In genomic region chr7:27167170-27167505, GRCh38 we compare ENCODE assay signal across 12 cellular contexts. TPM values are rescaled to one million over a fixed set of nuclear protein-coding genes. Genes with fewer than 3 reads are reported as not detected.
DNase-seq lines count a peak whose midpoint lies in the region; ATAC-seq and TF ChIP-seq lines count a peak whose summit lies in the region.
"Had no signal": no experiment of that assay in that cellular context is flagged by ENCODE, and none has a peak within 500 bp of the region (broad histone marks: within the 10 kb centered on the region; RNA-seq: fewer than 3 reads in every experiment).

No MANE protein-coding gene starts in this region.

- TF ChIP-seq POLR2A in esophagus squamous epithelium (IDR thresholded peaks at IDR 0.05), result no peak

- no peak for ATAC-seq in activated CD4-positive, alpha-beta T cell treated with anti-CD3 and anti-CD28 coated beads for 36 hours
- ATAC-seq in right cardiac atrium (no peak), HG03175 (IDR thresholded peaks at IDR 0.05; ENCODE audit: unreplicated experiment) (no peak), HG03039 (IDR thresholded peaks at IDR 0.05; ENCODE audit: unreplicated experiment) (no peak)
- no peak for ATAC-seq in stimulated activated naive B cell treated with anti-CD40 and anti-IgM and Interleukin-4, amounts not matched to agents 10 μg/mL and 1 μg/mL and 100 μg/mL, for 72 hours (replicated peaks)

- intact Hi-C loops in activated CD4-positive, alpha-beta T cell treated with anti-CD3 and anti-CD28 coated beads for 36 hours (cut with DNase I, micrococcal nuclease), result loop anchor here in 1 of 2 experiments (2.0 to 5.0 kb wide), 3 partner anchors 18 to 1310 kb away; partner anchors contain the start of gene HOXA13
- intact Hi-C loops in right cardiac atrium (cut with DNase I) (loop anchor here in 2 of 4 donors (10.0 kb wide), 2 partner anchors 802 to 1282 kb away; no protein-coding TSS in a partner anchor), esophagus squamous epithelium (cut with DNase I) (loop anchor here (5.0 to 10.0 kb wide), 2 partner anchors 790 to 1312 kb away; no protein-coding TSS in a partner anchor)

- 12% methylated on average over 15 of the region's 15 CpGs for WGBS in right cardiac atrium
- WGBS in esophagus squamous epithelium, 2 donors, result 31 to 41% methylated on average over 14 to 15 of the region's 15 CpGs

- peaks cover 78% of the 10 kb centered on the region for H3K27me3 Mint-ChIP-seq in activated CD4-positive, alpha-beta T cell treated with anti-CD3 and anti-CD28 coated beads for 36 hours
- H3K27me3 Mint-ChIP-seq in stimulated activated naive B cell treated with anti-CD40 and anti-IgM and Interleukin-4, amounts not matched to agents 10 μg/mL and 1 μg/mL and 100 μg/mL, for 72 hours, result peaks cover 54 to 86% of the 10 kb centered on the region in 2 donors

- no peaks in the 10 kb centered on the region for H3K4me1 ChIP-seq in right cardiac atrium (ENCODE audit: control insufficient read depth, insufficient read depth, low read length)
- peaks cover 22 to 65% (median 32%) of the 10 kb centered on the region in 3 donors for H3K4me1 ChIP-seq in esophagus squamous epithelium
- H3K4me1 ChIP-seq: BLaER1 had no signal

- peaks cover 29% of the 10 kb centered on the region for H3K4me1 Mint-ChIP-seq in activated CD4-positive, alpha-beta T cell treated with anti-CD3 and anti-CD28 coated beads for 36 hours
- H3K4me1 Mint-ChIP-seq in stimulated activated naive B cell treated with anti-CD40 and anti-IgM and Interleukin-4, amounts not matched to agents 10 μg/mL and 1 μg/mL and 100 μg/mL, for 72 hours, result peaks cover 24 to 29% of the 10 kb centered on the region in 2 donors

- no peaks in the 10 kb centered on the region for H3K36me3 ChIP-seq in esophagus squamous epithelium
- H3K36me3 ChIP-seq: BLaER1 had no signal

- CTCF ChIA-PET in activated CD4-positive, alpha-beta T cell treated with anti-CD3 and anti-CD28 coated beads for 36 hours (lab: Charles Lee), result interaction anchor here (1.0 to 1.7 kb wide), 4 partner anchors 12 to 480 kb away, joined by 3 to 10 read pairs (median 4); no protein-coding TSS in a partner anchor

- no peaks in the 10 kb centered on the region for H3K9me3 Mint-ChIP-seq in activated CD4-positive, alpha-beta T cell treated with anti-CD3 and anti-CD28 coated beads for 36 hours (ENCODE audit: low read depth)
- peaks cover 0 to 2% of the 10 kb centered on the region in 2 donors for H3K9me3 Mint-ChIP-seq in stimulated activated naive B cell treated with anti-CD40 and anti-IgM and Interleukin-4, amounts not matched to agents 10 μg/mL and 1 μg/mL and 100 μg/mL, for 72 hours

- H3K27ac ChIP-seq in right cardiac atrium (ENCODE audit: low read length) (no peak overlapping the region), esophagus squamous epithelium (no peak overlapping the region)
- H3K27ac ChIP-seq: BLaER1 had no signal

- H3K9me3 ChIP-seq in right cardiac atrium (ENCODE audit: control insufficient read depth, low read length) (no peaks in the 10 kb centered on the region), esophagus squamous epithelium (no peaks in the 10 kb centered on the region)

- peak; percentile 19 for DNase-seq in activated CD4-positive, alpha-beta T cell treated with anti-CD3 and anti-CD28 coated beads for 36 hours
- DNase-seq in activated CD4-positive, alpha-beta T cell treated with anti-CD3 and anti-CD28 coated beads, Interleukin-2, amount 50 U/mL, for 4 hours, result no peak
- peak; percentile 71 for DNase-seq in NCI-H69 (lab: John Stamatoyannopoulos, UW)
- peak in 2 of 3 donors; percentile 27 to 30 for DNase-seq in right cardiac atrium
- no peak for DNase-seq in stimulated activated naive B cell treated with anti-CD40 and anti-IgM and Interleukin-4, amounts not matched to agents 10 μg/mL and 1 μg/mL and 100 μg/mL, for 72 hours
- no peak for DNase-seq in esophagus squamous epithelium (lab: John Stamatoyannopoulos, UW)
- DNase-seq: NCI-H82; stimulated activated naive CD4-positive, alpha-beta T cell treated with Interleukin-2 at 50 U/mL for 16 hours had no signal

- H3K27ac Mint-ChIP-seq in activated CD4-positive, alpha-beta T cell treated with anti-CD3 and anti-CD28 coated beads for 36 hours, result no peak overlapping the region
- peak overlapping the region; percentile 96 for H3K27ac Mint-ChIP-seq in stimulated activated naive B cell treated with anti-CD40 and anti-IgM and Interleukin-4, amounts not matched to agents 10 μg/mL and 1 μg/mL and 100 μg/mL, for 72 hours

- H3K27me3 ChIP-seq in right cardiac atrium (ENCODE audit: control insufficient read depth, insufficient read depth) (no peaks in the 10 kb centered on the region), esophagus squamous epithelium (peaks cover 51 to 100% (median 79%) of the 10 kb centered on the region in 4 donors)

- TF ChIP-seq CTCF in esophagus squamous epithelium (IDR thresholded peaks at IDR 0.05), result no peak

- POLR2A ChIA-PET in activated CD4-positive, alpha-beta T cell treated with anti-CD3 and anti-CD28 coated beads for 36 hours (lab: Charles Lee), result no interaction called here

- H3K4me3 ChIP-seq in right cardiac atrium (ENCODE audit: low read length) (no peak overlapping the region), esophagus squamous epithelium (no peak overlapping the region)
- H3K4me3 ChIP-seq: BLaER1 had no signal

- H3K36me3 Mint-ChIP-seq in activated CD4-positive, alpha-beta T cell treated with anti-CD3 and anti-CD28 coated beads for 36 hours (ENCODE audit: low read depth), result no peaks in the 10 kb centered on the region
- peaks cover 2 to 12% of the 10 kb centered on the region in 2 donors for H3K36me3 Mint-ChIP-seq in stimulated activated naive B cell treated with anti-CD40 and anti-IgM and Interleukin-4, amounts not matched to agents 10 μg/mL and 1 μg/mL and 100 μg/mL, for 72 hours

- no peak overlapping the region for H3K4me3 Mint-ChIP-seq in activated CD4-positive, alpha-beta T cell treated with anti-CD3 and anti-CD28 coated beads for 36 hours
- peak overlapping the region; percentile 12 to 73 for H3K4me3 Mint-ChIP-seq in stimulated activated naive B cell treated with anti-CD40 and anti-IgM and Interleukin-4, amounts not matched to agents 10 μg/mL and 1 μg/mL and 100 μg/mL, for 72 hours

RNA-seq across cellular contexts. Expression of gene HOXA9, which starts 1.8 kb away (rescaled TPM):
- total RNA-seq in activated CD4-positive, alpha-beta T cell treated with anti-CD3 and anti-CD28 coated beads for 36 hours, result not detected
- not detected for total RNA-seq in right cardiac atrium
- not detected for polyA plus RNA-seq in right cardiac atrium
- 1 to 10 TPM in 1 of 4 donors, under 1 TPM in 1, not detected in 2; 0.57 to 1.1 TPM for total RNA-seq in esophagus squamous epithelium
- total RNA-seq: activated CD8-positive, alpha-beta memory T cell treated with anti-CD3 and anti-CD28 coated beads for 36 hours had no signal

RNA-seq across cellular contexts. Expression of gene HOXA10, which starts 7.0 kb away (rescaled TPM):
- total RNA-seq in activated CD4-positive, alpha-beta T cell treated with anti-CD3 and anti-CD28 coated beads for 36 hours, result not detected
- total RNA-seq in right cardiac atrium, result not detected
- polyA plus RNA-seq in right cardiac atrium, result not detected
- total RNA-seq in esophagus squamous epithelium, result not detected

RNA-seq across cellular contexts. Expression of gene HOXA7, which starts 10.7 kb away (rescaled TPM):
- total RNA-seq in activated CD4-positive, alpha-beta T cell treated with anti-CD3 and anti-CD28 coated beads for 36 hours, result not detected
- not detected for total RNA-seq in right cardiac atrium
- 0.11 TPM for polyA plus RNA-seq in right cardiac atrium
- total RNA-seq in esophagus squamous epithelium, result under 1 TPM; 0.23 to 0.76 (median 0.48) TPM
- total RNA-seq: activated CD8-positive, alpha-beta memory T cell treated with anti-CD3 and anti-CD28 coated beads for 36 hours had no signal

RNA-seq across cellular contexts. Expression of gene HOXA3, which starts 14.8 kb away (rescaled TPM):
- not detected for total RNA-seq in activated CD4-positive, alpha-beta T cell treated with anti-CD3 and anti-CD28 coated beads for 36 hours
- total RNA-seq in right cardiac atrium, result 1 to 10 TPM in 1 of 4 donors, under 1 TPM in 3; 0.28 to 1.3 (median 0.43) TPM
- 1.0 TPM for polyA plus RNA-seq in right cardiac atrium
- total RNA-seq in esophagus squamous epithelium, result 1 to 10 TPM; 3.6 to 8.7 (median 6.6) TPM
- total RNA-seq: activated CD8-positive, alpha-beta memory T cell treated with anti-CD3 and anti-CD28 coated beads for 36 hours had no signal

RNA-seq across cellular contexts. Expression of gene HOXA11, which starts 17.9 kb away (rescaled TPM):
- total RNA-seq in activated CD4-positive, alpha-beta T cell treated with anti-CD3 and anti-CD28 coated beads for 36 hours, result not detected
- total RNA-seq in right cardiac atrium (not detected), esophagus squamous epithelium (not detected)
- polyA plus RNA-seq in right cardiac atrium, result not detected
- total RNA-seq: activated CD8-positive, alpha-beta memory T cell treated with anti-CD3 and anti-CD28 coated beads for 36 hours had no signal

Comparison
In these comparisons a context has a peak if more than half of its experiments do, and no peak if none do; other contexts are left out.
1. DNase-seq: peak in activated CD4-positive, alpha-beta T cell treated with anti-CD3 and anti-CD28 coated beads for 36 hours (single experiment), NCI-H69 (single experiment) and right cardiac atrium (2 of 3); none in activated CD4-positive, alpha-beta T cell treated with anti-CD3 and anti-CD28 coated beads, Interleukin-2, amount 50 U/mL, for 4 hours (0 of 2), stimulated activated naive B cell treated with anti-CD40 and anti-IgM and Interleukin-4, amounts not matched to agents 10 μg/mL and 1 μg/mL and 100 μg/mL, for 72 hours (single experiment) and esophagus squamous epithelium (single experiment).